8 cellular contexts compared by ENCODE assay signal in genomic region chr3:154323921-154324738, GRCh38. TPM values are rescaled to one million over a fixed set of nuclear protein-coding genes. Genes with fewer than 3 reads are reported as not detected.
A peak's percentile ranks its signal among the peaks of the same experiment; 100 is the strongest.
DNase-seq lines count a peak whose midpoint lies in the region; ATAC-seq and TF ChIP-seq lines count a peak whose summit lies in the region.

Gene DHX36 (minus strand): TSS chr3:154324487. CDS start chr3:154324416, 71 bp downstream.

- peak within 1 kb of the TSS; percentile 83 for H3K4me3 Mint-ChIP-seq in Caco-2 (ENCODE audit: unreplicated experiment)

- 0 to 1% methylated on average over 19 to 30 of the region's 44 CpGs for WGBS in mesodermal cell (ENCODE audit: insufficient coverage in 2 of 2), 2 experiments

- intact Hi-C loops in Caco-2 (cut with micrococcal nuclease; ENCODE audit: unreplicated experiment) = loop anchor here (1.0 to 5.0 kb wide), 2 partner anchors 66 to 423 kb away; no protein-coding TSS in a partner anchor

- no peaks in the 10 kb centered on the region for H3K27me3 Mint-ChIP-seq in Caco-2 (ENCODE audit: insufficient read depth, unreplicated experiment)

- TF ChIP-seq CTCF in Caco-2 (IDR thresholded peaks at IDR 0.05; ENCODE audit: insufficient read depth in 1 of 2, low read depth in 1 of 2, low read length in 1 of 2, severe bottlenecking in 1 of 2, unreplicated experiment in 1 of 2) = no peak

- H3K4me1 ChIP-seq in Caco-2 = peaks cover 20% of the 10 kb centered on the region
- peaks cover 26% of the 10 kb centered on the region for H3K4me1 ChIP-seq in HUES48 (ENCODE audit: control insufficient read depth, insufficient read depth, low read length)
- no peaks in the 10 kb centered on the region for H3K4me1 ChIP-seq in NT2/D1 (ENCODE audit: insufficient read depth, insufficient read length)
- H3K4me1 ChIP-seq in mesodermal cell (ENCODE audit: control insufficient read depth, insufficient read depth, low read length, poor library complexity, severe bottlenecking) = peaks cover 4% of the 10 kb centered on the region

- peak; percentile 95 for ATAC-seq in GM21390 (IDR thresholded peaks at IDR 0.05; ENCODE audit: unreplicated experiment)

- H3K9me3 Mint-ChIP-seq in Caco-2 (ENCODE audit: unreplicated experiment) = peaks cover 10% of the 10 kb centered on the region

- in situ Hi-C loops in endometrial microvascular endothelial cells (cut with HindIII; ENCODE audit: inconsistent ontology term, low pct_unique_long_range_greater_than_20kb, low sequenced_read_pairs) = no loop called here

- H3K4me1 Mint-ChIP-seq in Caco-2 (ENCODE audit: low read depth, unreplicated experiment) = peaks cover 10% of the 10 kb centered on the region

- H3K9ac ChIP-seq in HUES48 (ENCODE audit: low read depth, low read length) (peak within 1 kb of the TSS; percentile 97), NT2/D1 (ENCODE audit: insufficient read length, low read depth) (peak within 1 kb of the TSS; percentile 91)

- POLR2A ChIA-PET in Caco-2 (lab: Charles Lee) = interaction anchor here (0.6 kb wide), 2 partner anchors 74 to 888 kb away, joined by 5 to 6 read pairs; no protein-coding TSS in a partner anchor

- H3K27me3 ChIP-seq in Caco-2 (replicated peaks; ENCODE audit: control insufficient read depth, insufficient read depth, low read length) = no peaks in the 10 kb centered on the region
- H3K27me3 ChIP-seq in HUES48 (ENCODE audit: control insufficient read depth, insufficient read depth, low read length) = no peaks in the 10 kb centered on the region
- no peaks in the 10 kb centered on the region for H3K27me3 ChIP-seq in NT2/D1 (ENCODE audit: insufficient read depth, insufficient read length)

- peak within 1 kb of the TSS; percentile 77 for H3K4me3 ChIP-seq in Caco-2 (ENCODE audit: low read depth, low read length)
- peak within 1 kb of the TSS; percentile 100 for H3K4me3 ChIP-seq in HUES48 (ENCODE audit: low read depth, low read length)
- peak within 1 kb of the TSS; percentile 94 for H3K4me3 ChIP-seq in NT2/D1 (ENCODE audit: insufficient read length, low read depth)
- H3K4me3 ChIP-seq in mesodermal cell (ENCODE audit: extremely low read depth, insufficient read depth, low read length, poor library complexity, severe bottlenecking) = peak within 1 kb of the TSS; percentile 80

- peak within 1 kb of the TSS; percentile 91 for H3K27ac Mint-ChIP-seq in Caco-2 (ENCODE audit: unreplicated experiment)

- CTCF ChIA-PET in Caco-2 (lab: Charles Lee) = interaction anchor here (0.6 to 0.7 kb wide), 2 partner anchors 107 to 437 kb away, joined by 3 to 4 read pairs; no protein-coding TSS in a partner anchor

- H3K36me3 Mint-ChIP-seq in Caco-2 (ENCODE audit: insufficient read depth, unreplicated experiment) = peaks cover 22% of the 10 kb centered on the region

- H3K36me3 ChIP-seq in Caco-2 (ENCODE audit: control insufficient read depth, insufficient read depth, low read length) = no peaks in the 10 kb centered on the region
- peaks cover 4% of the 10 kb centered on the region; the same call in 1 of the 2 replicates for H3K36me3 ChIP-seq in HUES48 (ENCODE audit: control insufficient read depth, insufficient read depth, low read length)
- H3K36me3 ChIP-seq in NT2/D1 (ENCODE audit: insufficient read depth, insufficient read length, low read length) = peaks cover 12% of the 10 kb centered on the region
- H3K36me3 ChIP-seq in mesodermal cell (ENCODE audit: control insufficient read depth, insufficient read depth, low read length) = peaks cover 13% of the 10 kb centered on the region

- H3K27ac ChIP-seq in HUES48 (ENCODE audit: low read depth, low read length) (peak within 1 kb of the TSS; percentile 95), mesodermal cell (ENCODE audit: low read depth, low read length, severe bottlenecking) (peak within 1 kb of the TSS; percentile 96)

- BruUV-seq in Caco-2 (replicated peaks; lab: Mats Ljungman, UMichigan) = no TSS peak

- H3K9me3 ChIP-seq in Caco-2 (no peaks in the 10 kb centered on the region), HUES48 (ENCODE audit: control insufficient read depth, insufficient read depth, low read length) (no peaks in the 10 kb centered on the region), NT2/D1 (ENCODE audit: insufficient read depth, low read length) (no peaks in the 10 kb centered on the region), mesodermal cell (ENCODE audit: control insufficient read depth, low read length) (peaks cover 4% of the 10 kb centered on the region)

- DNase-seq in Caco-2 (peak; percentile 87 to 89), NT2/D1 (ENCODE audit: low read depth, low spot score) (peak; percentile 86)
- peak; percentile 87 for DNase-seq in activated CD8-positive, alpha-beta memory T cell treated with anti-CD3 and anti-CD28 coated beads, Interleukin-2, amount 50 U/mL, for 1 hour (ENCODE audit: extremely low read depth)
- peak; percentile 78 to 87 for DNase-seq in stimulated activated CD8-positive, alpha-beta memory T cell treated with anti-CD3 and anti-CD28 coated beads, Interleukin-15, amount 100 ng/mL, for 4 hours (ENCODE audit: low read depth in 2 of 2)

RNA-seq across cellular contexts. Expression of gene DHX36, which starts in this region (rescaled TPM):
- total RNA-seq in Caco-2 (2022) = 76.4 and 87.3 TPM in 2 replicates
- total RNA-seq in endometrial microvascular endothelial cells (ENCODE audit: inconsistent ontology term) = 56.4 TPM
- 65.8 TPM for polyA plus RNA-seq in mesodermal cell (2013, experiment 1 of 2)
- 61.6 TPM for polyA plus RNA-seq in mesodermal cell (2013, experiment 2 of 2)

Comparison
In these comparisons a context has a peak if more than half of its experiments do, and no peak if none do; other contexts are left out.
1. Peak in every context shown above with its lines: DNase-seq, ATAC-seq, H3K4me3 ChIP-seq and H3K27ac ChIP-seq.